2 cellular contexts compared by ENCODE assay signal in the genomic region with DNA sequence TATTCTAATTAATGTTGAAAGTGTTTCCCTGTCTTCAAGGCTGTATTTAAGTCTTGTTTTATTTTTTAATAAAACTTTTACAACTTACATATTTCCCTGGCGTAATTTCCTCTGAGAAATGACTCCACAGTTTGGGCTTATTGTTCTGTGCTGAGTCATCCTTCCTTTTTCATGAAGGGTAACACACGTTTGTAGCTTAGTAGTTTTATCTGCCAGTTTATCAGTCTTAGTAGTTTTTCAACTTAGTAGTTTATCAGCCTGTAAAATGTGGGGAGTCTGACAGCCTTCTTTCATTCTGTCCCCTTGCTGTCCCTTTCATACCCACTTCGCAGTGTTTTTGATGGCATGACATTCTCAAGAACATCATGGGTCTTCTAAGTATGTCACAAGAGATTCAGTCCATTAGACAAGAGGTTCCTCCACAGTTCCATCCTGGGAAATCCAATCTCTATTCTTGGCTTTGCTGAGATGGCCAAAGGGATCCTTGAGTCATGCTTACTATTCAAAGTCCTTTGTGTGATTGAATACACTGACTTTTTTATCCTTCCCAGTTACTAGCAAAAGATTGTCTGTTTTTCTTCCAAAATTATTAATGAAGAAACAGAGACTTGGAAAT.
TF ChIP-seq lines count a peak whose summit lies in the region.

No MANE protein-coding gene starts in this region.

TF ChIP-seq in HepG2, 621 proteins besides CTCF, POLR2A, EP300 and RAD21:
- TF ChIP-seq U2AF1 (optimal IDR thresholded peaks at IDR 0.05; ENCODE audit: low read depth, low read length) (no peak), KDM2A (CRISPR knock-in tag; IDR thresholded peaks at IDR 0.05; ENCODE audit: borderline replicate concordance, low read depth) (no peak), NFE2L2 (IDR thresholded peaks at IDR 0.05; ENCODE audit: low read length) (peak; percentile 45; the same call in 1 of the 2 replicates)

TF ChIP-seq in endothelial cell of umbilical vein, 7 proteins besides CTCF, POLR2A, EP300 and RAD21:
- TF ChIP-seq MYC (IDR thresholded peaks at IDR 0.05; ENCODE audit: low read depth, low read length), result no peak
- TF ChIP-seq GATA2 (IDR thresholded peaks at IDR 0.05; ENCODE audit: insufficient read depth, insufficient read length, low read depth, low read length), result peak; percentile 92
- peak; percentile 88 for TF ChIP-seq FOS (IDR thresholded peaks at IDR 0.05; ENCODE audit: borderline replicate concordance, insufficient read depth, low read length)
- TF ChIP-seq EZH2 (IDR thresholded peaks at IDR 0.05; ENCODE audit: borderline replicate concordance, low read depth, low read length, severe bottlenecking), result no peak
- peak; percentile 70 for TF ChIP-seq POLR2AphosphoS5 (IDR thresholded peaks at IDR 0.05; ENCODE audit: insufficient read depth, low read depth, low read length)
- TF ChIP-seq JUN (IDR thresholded peaks at IDR 0.05; ENCODE audit: borderline replicate concordance, insufficient read depth, insufficient read length, low read depth), result peak; percentile 96
- TF ChIP-seq, protein P1, sequence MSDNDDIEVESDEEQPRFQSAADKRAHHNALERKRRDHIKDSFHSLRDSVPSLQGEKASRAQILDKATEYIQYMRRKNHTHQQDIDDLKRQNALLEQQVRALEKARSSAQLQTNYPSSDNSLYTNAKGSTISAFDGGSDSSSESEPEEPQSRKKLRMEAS (IDR thresholded peaks at IDR 0.05; ENCODE audit: insufficient read depth, insufficient read length), result no peak
TF ChIP-seq in endothelial cell of umbilical vein: peak in this region for 4.
